8 cellular contexts compared by ENCODE assay signal in genomic region chr1:39492118-39493042, GRCh38. TPM values are rescaled to one million over a fixed set of nuclear protein-coding genes. Genes with fewer than 3 reads are reported as not detected.
A peak's percentile ranks its signal among the peaks of the same experiment; 100 is the strongest.
DNase-seq lines count a peak whose midpoint lies in the region; TF ChIP-seq lines count a peak whose summit lies in the region.
"Not testable (repeated sequence)": the region's sequence is repeated elsewhere in the genome, so short reads cannot be mapped to it uniquely, and the experiment has no call there.

No MANE protein-coding gene starts in this region.

- not testable (repeated sequence) for H2BK120ac ChIP-seq in H9 (ENCODE audit: low read depth, low read length, poor library complexity, severe bottlenecking)

- H3K4me3 Mint-ChIP-seq in H9, result peak overlapping the region; percentile 49 to 75
- H3K4me3 Mint-ChIP-seq in activated T-cell treated with anti-CD3 and anti-CD28 coated beads, Interleukin-2, amount 50 U/mL, for 24 hours, result peak overlapping the region; percentile 50
- peak overlapping the region; percentile 39 to 75 (median 67) for H3K4me3 Mint-ChIP-seq in immature natural killer cell
- H3K4me3 Mint-ChIP-seq in nephron, result peak overlapping the region; percentile 57 to 69 (median 62)
- peak overlapping the region; percentile 63 for H3K4me3 Mint-ChIP-seq in stimulated activated naive CD8-positive, alpha-beta T cell treated with anti-CD3 and anti-CD28 coated beads, Interleukin-15, Interleukin-2, amounts not matched to agents 100 ng/mL and 50 ng/mL, for 24 hours

- not testable (repeated sequence) for H3K9ac ChIP-seq in BLaER1; H9 (ENCODE audit: extremely low read depth, insufficient read length, low read length)

- H3K36me3 ChIP-seq in BLaER1, result peaks cover 10% of the 10 kb centered on the region
- H3K36me3 ChIP-seq in Peyer's patch, breast epithelium: not testable (repeated sequence)

- not testable (repeated sequence) for H3K27ac Mint-ChIP-seq in H9; activated T-cell treated with anti-CD3 and anti-CD28 coated beads, Interleukin-2, amount 50 U/mL, for 24 hours; immature natural killer cell; nephron; stimulated activated naive CD8-positive, alpha-beta T cell treated with anti-CD3 and anti-CD28 coated beads, Interleukin-15, Interleukin-2, amounts not matched to agents 100 ng/mL and 50 ng/mL, for 24 hours

- not testable (repeated sequence) for H3K9me3 ChIP-seq in BLaER1; H9 (ENCODE audit: control insufficient read depth, low read depth, low read length); Peyer's patch; breast epithelium

- no CpG with 5 or more reads among the region's 67 CpGs for WGBS in H9 (ENCODE audit: extremely low coverage, insufficient read length, low lambda C conversion rate)

- not testable (repeated sequence) for H3K4me1 Mint-ChIP-seq in H9; activated T-cell treated with anti-CD3 and anti-CD28 coated beads, Interleukin-2, amount 50 U/mL, for 24 hours (ENCODE audit: low read depth); nephron; stimulated activated naive CD8-positive, alpha-beta T cell treated with anti-CD3 and anti-CD28 coated beads, Interleukin-15, Interleukin-2, amounts not matched to agents 100 ng/mL and 50 ng/mL, for 24 hours (ENCODE audit: low read depth)
- peaks cover 0 to 15% of the 10 kb centered on the region in 2 donors for H3K4me1 Mint-ChIP-seq in immature natural killer cell

- peak overlapping the region; percentile 70 for H3K4me3 ChIP-seq in BLaER1
- peak overlapping the region in 3 of 4 donors; percentile 64 to 67 (median 66) for H3K4me3 ChIP-seq in Peyer's patch
- peak overlapping the region in 2 of 3 donors; percentile 52 to 75 for H3K4me3 ChIP-seq in breast epithelium

- peaks cover 62% of the 10 kb centered on the region for H3K27me3 Mint-ChIP-seq in H9 (ENCODE audit: low read depth)
- peaks cover 37% of the 10 kb centered on the region for H3K27me3 Mint-ChIP-seq in activated T-cell treated with anti-CD3 and anti-CD28 coated beads, Interleukin-2, amount 50 U/mL, for 24 hours
- H3K27me3 Mint-ChIP-seq in immature natural killer cell (ENCODE audit: low read depth in 3 of 3), result peaks cover 16 to 32% (median 19%) of the 10 kb centered on the region in 3 donors
- H3K27me3 Mint-ChIP-seq in nephron (ENCODE audit: low read depth), result peaks cover 56% of the 10 kb centered on the region
- H3K27me3 Mint-ChIP-seq in stimulated activated naive CD8-positive, alpha-beta T cell treated with anti-CD3 and anti-CD28 coated beads, Interleukin-15, Interleukin-2, amounts not matched to agents 100 ng/mL and 50 ng/mL, for 24 hours, result peaks cover 31% of the 10 kb centered on the region

- not testable (repeated sequence) for H2AK5ac ChIP-seq in H9 (ENCODE audit: insufficient read length, low read length)

- not testable (repeated sequence) for H4K91ac ChIP-seq in H9 (ENCODE audit: insufficient read length, low read depth, low read length)

- not testable (repeated sequence) for H3K79me2 ChIP-seq in H9 (ENCODE audit: insufficient read depth, low read length)

- not testable (repeated sequence) for H3K27ac ChIP-seq in BLaER1; H9 (ENCODE audit: insufficient read length, low read depth, low read length); Peyer's patch; breast epithelium

- H3K23ac ChIP-seq in H9 (ENCODE audit: insufficient read length, low read depth, low read length), result not testable (repeated sequence)

- not testable (repeated sequence) for TF ChIP-seq CTCF in H9 (conservative IDR thresholded peaks at IDR 0.05); Peyer's patch (IDR thresholded peaks at IDR 0.05); breast epithelium (IDR thresholded peaks at IDR 0.05); nephron (IDR thresholded peaks at IDR 0.05; ENCODE audit: unreplicated experiment in 3 of 3)

- H3K14ac ChIP-seq in H9 (ENCODE audit: insufficient read depth, low read length), result not testable (repeated sequence)

- H3K4me1 ChIP-seq in BLaER1 (peaks cover 32% of the 10 kb centered on the region), Peyer's patch (peaks cover 0 to 14% (median 6%) of the 10 kb centered on the region in 4 donors)
- H3K4me1 ChIP-seq in H9 (ENCODE audit: insufficient read depth, low read length); breast epithelium: not testable (repeated sequence)

- not testable (repeated sequence) for H3K9me3 Mint-ChIP-seq in H9; activated T-cell treated with anti-CD3 and anti-CD28 coated beads, Interleukin-2, amount 50 U/mL, for 24 hours; immature natural killer cell; nephron; stimulated activated naive CD8-positive, alpha-beta T cell treated with anti-CD3 and anti-CD28 coated beads, Interleukin-15, Interleukin-2, amounts not matched to agents 100 ng/mL and 50 ng/mL, for 24 hours

- TF ChIP-seq POLR2A in Peyer's patch (IDR thresholded peaks at IDR 0.05); breast epithelium (IDR thresholded peaks at IDR 0.05): not testable (repeated sequence)

- H3K4me2 ChIP-seq in BLaER1 (peak overlapping the region; percentile 97), H9 (ENCODE audit: insufficient read depth, insufficient read length, low read length) (peak overlapping the region; percentile 63)

- not testable (repeated sequence) for H4K8ac ChIP-seq in H9 (replicated peaks; ENCODE audit: insufficient read length, low read depth, low read length)

- H2BK15ac ChIP-seq in H9 (ENCODE audit: low read depth, low read length), result not testable (repeated sequence)

- H3K18ac ChIP-seq in H9 (ENCODE audit: insufficient read length, low read depth, low read length), result not testable (repeated sequence)

- H3K4ac ChIP-seq in H9 (ENCODE audit: low read depth, low read length), result not testable (repeated sequence)

- DNase-seq in H9; activated T-cell treated with anti-CD3 and anti-CD28 coated beads, Interleukin-2, amount 50 U/mL, for 24 hours; breast epithelium (ENCODE audit: low spot score in 2 of 2); immature natural killer cell: not testable (repeated sequence)
- DNase-seq in Peyer's patch, result peak in 1 of 3 donors; percentile 68

- H4K5ac ChIP-seq in H9 (ENCODE audit: insufficient read length, low read depth, low read length), result not testable (repeated sequence)

- H2BK5ac ChIP-seq in H9 (ENCODE audit: insufficient read length, low read length), result not testable (repeated sequence)

- peaks cover 50% of the 10 kb centered on the region for H4K20me1 ChIP-seq in BLaER1
- H4K20me1 ChIP-seq in H9 (ENCODE audit: control insufficient read depth, insufficient read depth, insufficient read length), result not testable (repeated sequence)

- H3K23me2 ChIP-seq in H9 (ENCODE audit: insufficient read length, low read depth, low read length, poor library complexity, severe bottlenecking), result peaks cover 12% of the 10 kb centered on the region

- not testable (repeated sequence) for H3K79me1 ChIP-seq in H9 (ENCODE audit: insufficient read depth, low read depth, low read length, poor library complexity, severe bottlenecking)

- not testable (repeated sequence) for H3T11ph ChIP-seq in H9 (ENCODE audit: low read length)

- not testable (repeated sequence) for H2AFZ ChIP-seq in H9 (ENCODE audit: low read length)

- not testable (repeated sequence) for H2BK20ac ChIP-seq in H9 (ENCODE audit: low read depth, low read length, poor library complexity, severe bottlenecking)

- not testable (repeated sequence) for H3K56ac ChIP-seq in H9 (ENCODE audit: insufficient read length, low read depth, low read length)

- H3K27me3 ChIP-seq in BLaER1, result peaks cover 42% of the 10 kb centered on the region
- peaks cover 24% of the 10 kb centered on the region; the same call in 1 of the 2 replicates for H3K27me3 ChIP-seq in H9 (ENCODE audit: insufficient read depth, low read length)
- H3K27me3 ChIP-seq in Peyer's patch, breast epithelium: not testable (repeated sequence)

- H2BK12ac ChIP-seq in H9 (ENCODE audit: insufficient read length, low read depth, low read length), result not testable (repeated sequence)

- intact Hi-C loops in breast epithelium (cut with DNase I; ENCODE audit: low total_unique reads), result not testable (repeated sequence)

- not testable (repeated sequence) for H3K36me3 Mint-ChIP-seq in H9 (ENCODE audit: insufficient read depth in 1 of 3, low read depth in 3 of 3); activated T-cell treated with anti-CD3 and anti-CD28 coated beads, Interleukin-2, amount 50 U/mL, for 24 hours (ENCODE audit: low read depth); immature natural killer cell; nephron (ENCODE audit: low read depth); stimulated activated naive CD8-positive, alpha-beta T cell treated with anti-CD3 and anti-CD28 coated beads, Interleukin-15, Interleukin-2, amounts not matched to agents 100 ng/mL and 50 ng/mL, for 24 hours (ENCODE audit: low read depth)

RNA-seq across cellular contexts. Expression of gene BMP8A, which starts 0.9 kb away (rescaled TPM):
- total RNA-seq in H9 (2021) (0.52 and 0.94 TPM in 2 replicates), Peyer's patch (10 to 100 TPM in 1 of 4 donors, 1 to 10 TPM in 2, not detected in 1; 1.2 to 18.0 (median 3.6) TPM), breast epithelium (under 1 TPM in 1 of 3 donors, not detected in 2; 0.33 TPM)
- polyA plus RNA-seq in immature natural killer cell, result not detected
